ENCODE assay signal across 19 cellular contexts in genomic region chrX:123188081-123188480, GRCh38. TPM values are rescaled to one million over a fixed set of nuclear protein-coding genes. Genes with fewer than 3 reads are reported as not detected.
DNase-seq lines count a peak whose midpoint lies in the region; ATAC-seq and TF ChIP-seq lines count a peak whose summit lies in the region.
"Had no signal": no experiment of that assay in that cellular context is flagged by ENCODE, and none has a peak within 500 bp of the region (broad histone marks: within the 10 kb centered on the region; RNA-seq: fewer than 3 reads in every experiment).

No MANE protein-coding gene starts in this region.

- peaks cover 9% of the 10 kb centered on the region for H3K27me3 ChIP-seq in mammary epithelial cell (ENCODE audit: insufficient read depth, low read length)
- H3K27me3 ChIP-seq: BE2C had no signal

- no peak overlapping the region for H3K9ac ChIP-seq in mammary epithelial cell (ENCODE audit: insufficient read depth, low read length)
- H3K9ac ChIP-seq: SK-N-SH had no signal

- WGBS in mammary epithelial cell (ENCODE audit: low coverage, missing lambda C conversion rate) = 39% methylated on average over 3 of the region's 3 CpGs

- H3K4me3 Mint-ChIP-seq in activated CD8-positive, alpha-beta memory T cell treated with anti-CD3 and anti-CD28 coated beads, Interleukin-2, amount 10 ng/mL, durations not matched to agents 7 days and 5 days = no peak overlapping the region
- H3K4me3 Mint-ChIP-seq in CD14-positive monocyte = no peak overlapping the region
- H3K4me3 Mint-ChIP-seq: CD8-positive, alpha-beta T cell had no signal

- H3K4me1 Mint-ChIP-seq in activated CD8-positive, alpha-beta memory T cell treated with anti-CD3 and anti-CD28 coated beads, Interleukin-2, amount 10 ng/mL, durations not matched to agents 7 days and 5 days = no peaks in the 10 kb centered on the region
- peaks cover 7% of the 10 kb centered on the region for H3K4me1 Mint-ChIP-seq in CD14-positive monocyte

- H3K36me3 Mint-ChIP-seq in activated CD8-positive, alpha-beta memory T cell treated with anti-CD3 and anti-CD28 coated beads, Interleukin-2, amount 10 ng/mL, durations not matched to agents 7 days and 5 days = no peaks in the 10 kb centered on the region
- no peaks in the 10 kb centered on the region for H3K36me3 Mint-ChIP-seq in CD14-positive monocyte
- H3K36me3 Mint-ChIP-seq: CD8-positive, alpha-beta T cell had no signal

- H3K79me2 ChIP-seq in mammary epithelial cell (ENCODE audit: insufficient read depth, low read length) = no peaks in the 10 kb centered on the region

- peak; percentile 68 for DNase-seq in AG20443 (ENCODE audit: low spot score)
- peak; percentile 23 for DNase-seq in HS-5 (ENCODE audit: low read depth)
- peak; percentile 2 for DNase-seq in mammary epithelial cell
- DNase-seq in fibroblast of the aortic adventitia (ENCODE audit: low read depth) = peak; percentile 29
- no peak for DNase-seq in activated CD8-positive, alpha-beta memory T cell treated with anti-CD3 and anti-CD28 coated beads, Interleukin-2, amount 10 ng/mL, durations not matched to agents 7 days and 5 days
- no peak for DNase-seq in CD14-positive monocyte (ENCODE audit: low spot score)
- DNase-seq in NCI-H526 treated with DMSO at 0.1 percent for 48 hours (lab: John Stamatoyannopoulos, UW) = no peak
- DNase-seq: BE2C; CD8-positive, alpha-beta T cell; GOT3; NCI-H1092; NCI-H345; NCI-H69; NK-92 treated with Interleukin-12 subunit alpha and Interleukin-12 subunit beta, amount 100 ng/mL, for 24 hours; SK-N-SH had no signal

- H3K27me3 Mint-ChIP-seq in activated CD8-positive, alpha-beta memory T cell treated with anti-CD3 and anti-CD28 coated beads, Interleukin-2, amount 10 ng/mL, durations not matched to agents 7 days and 5 days = peaks cover 23% of the 10 kb centered on the region
- peaks cover 37 to 49% (median 46%) of the 10 kb centered on the region in 3 donors for H3K27me3 Mint-ChIP-seq in CD14-positive monocyte (ENCODE audit: low read depth in 3 of 3)

- no TSS peak for BruUV-seq in mammary epithelial cell (replicated peaks; lab: Mats Ljungman, UMichigan)

- no peaks in the 10 kb centered on the region for H3K36me3 ChIP-seq in mammary epithelial cell (ENCODE audit: insufficient read depth, low read length)
- H3K36me3 ChIP-seq: BE2C had no signal

- dilution Hi-C loops in mammary epithelial cell (cut with HindIII; ENCODE audit: low sequenced_read_pairs) = no loop called here

- no peak overlapping the region for H3K27ac ChIP-seq in mammary epithelial cell (ENCODE audit: insufficient read depth, low read depth, low read length)
- H3K27ac ChIP-seq: A549 had no signal

- no peak overlapping the region for H3K4me2 ChIP-seq in mammary epithelial cell (ENCODE audit: insufficient read depth, low read depth, low read length)
- H3K4me2 ChIP-seq: A549, SK-N-SH had no signal

- no peaks in the 10 kb centered on the region for H3K9me3 Mint-ChIP-seq in activated CD8-positive, alpha-beta memory T cell treated with anti-CD3 and anti-CD28 coated beads, Interleukin-2, amount 10 ng/mL, durations not matched to agents 7 days and 5 days (ENCODE audit: low read depth)
- peaks cover 0 to 16% (median 7%) of the 10 kb centered on the region in 7 donors for H3K9me3 Mint-ChIP-seq in CD14-positive monocyte
- H3K9me3 Mint-ChIP-seq: CD8-positive, alpha-beta T cell had no signal

- H3K4me3 ChIP-seq in mammary epithelial cell (replicated peaks in 1 of 3; ENCODE audit: insufficient read depth in 1 of 3, low read depth in 2 of 3, low read length in 3 of 3) (no peak overlapping the region), fibroblast of the aortic adventitia (ENCODE audit: low read depth, low read length) (no peak overlapping the region)
- H3K4me3 ChIP-seq: A549, K562 had no signal

- no peaks in the 10 kb centered on the region for H3K9me3 ChIP-seq in mammary epithelial cell (replicated peaks; ENCODE audit: insufficient read depth, low read length)
- H3K9me3 ChIP-seq: A549, BE2C, SK-N-SH had no signal

- no peaks in the 10 kb centered on the region for H3K4me1 ChIP-seq in mammary epithelial cell (ENCODE audit: insufficient read depth, low read length)
- H3K4me1 ChIP-seq: A549, BE2C had no signal

- intact Hi-C loops in mammary epithelial cell (cut with micrococcal nuclease) (no loop called here), CD14-positive monocyte (cut with micrococcal nuclease) (no loop called here)

- in situ Hi-C loops in mammary epithelial cell (cut with MboI; ENCODE audit: low sequenced_read_pairs in 2 of 2) = no loop called here

- ATAC-seq in activated CD8-positive, alpha-beta memory T cell treated with anti-CD3 and anti-CD28 coated beads, Interleukin-2, amount 10 ng/mL, durations not matched to agents 7 days and 5 days = no peak
- no peak for ATAC-seq in GM18858 (IDR thresholded peaks at IDR 0.05; ENCODE audit: unreplicated experiment)
- ATAC-seq: A549; CD8-positive, alpha-beta T cell; K562 had no signal

- no peaks in the 10 kb centered on the region for H4K20me1 ChIP-seq in mammary epithelial cell (ENCODE audit: insufficient read depth, low read length)

- H2AFZ ChIP-seq in mammary epithelial cell (ENCODE audit: low read depth, low read length) = no peak overlapping the region

- H3K27ac Mint-ChIP-seq in activated CD8-positive, alpha-beta memory T cell treated with anti-CD3 and anti-CD28 coated beads, Interleukin-2, amount 10 ng/mL, durations not matched to agents 7 days and 5 days = no peak overlapping the region
- H3K27ac Mint-ChIP-seq in CD14-positive monocyte = no peak overlapping the region
- H3K27ac Mint-ChIP-seq: CD8-positive, alpha-beta T cell had no signal

- CTCF ChIA-PET in mammary epithelial cell (lab: Charles Lee; ENCODE audit: low non-redundant PET) = no interaction called here
- CTCF ChIA-PET in activated CD8-positive, alpha-beta memory T cell treated with anti-CD3 and anti-CD28 coated beads, Interleukin-2, amount 10 ng/mL, durations not matched to agents 7 days and 5 days (lab: Charles Lee) = no interaction called here

- TF ChIP-seq CTCF in mammary epithelial cell (conservative IDR thresholded peaks at IDR 0.05 in 1 of 2, IDR thresholded peaks at IDR 0.05 in 1 of 2; ENCODE audit: extremely low read depth in 1 of 2, insufficient read depth in 1 of 2, low read depth in 1 of 2, low read length in 2 of 2) (no peak), fibroblast of the aortic adventitia (IDR thresholded peaks at IDR 0.05; ENCODE audit: insufficient read depth, low read length) (no peak), CD14-positive monocyte (IDR thresholded peaks at IDR 0.05) (no peak)

RNA-seq across cellular contexts. Expression of gene GRIA3, which starts 4.0 kb away (rescaled TPM):
- total RNA-seq in mammary epithelial cell (under 1 TPM; 0.73 to 0.83 TPM), fibroblast of the aortic adventitia (ENCODE audit: low replicate concordance) (9.7 and 10.1 TPM in 2 replicates)
- polyA plus RNA-seq in mammary epithelial cell (0.06 TPM), CD14-positive monocyte (not detected)
- not detected for polyA minus RNA-seq in mammary epithelial cell
- total RNA-seq in activated CD8-positive, alpha-beta memory T cell treated with anti-CD3 and anti-CD28 coated beads, Interleukin-2, amount 10 ng/mL, durations not matched to agents 7 days and 5 days = not detected
- total RNA-seq: CD8-positive, alpha-beta T cell; Daoy; K562 had no signal
- polyA plus RNA-seq: A549 had no signal

Comparison
In these comparisons a context has a peak if more than half of its experiments do, and no peak if none do; other contexts are left out.
1. DNase-seq: peak in AG20443 (single experiment), HS-5 (single experiment), mammary epithelial cell (single experiment) and fibroblast of the aortic adventitia (single experiment); none in activated CD8-positive, alpha-beta memory T cell treated with anti-CD3 and anti-CD28 coated beads, Interleukin-2, amount 10 ng/mL, durations not matched to agents 7 days and 5 days (single experiment), CD14-positive monocyte (single experiment) and NCI-H526 treated with DMSO at 0.1 percent for 48 hours (single experiment).